In the genomic region with DNA sequence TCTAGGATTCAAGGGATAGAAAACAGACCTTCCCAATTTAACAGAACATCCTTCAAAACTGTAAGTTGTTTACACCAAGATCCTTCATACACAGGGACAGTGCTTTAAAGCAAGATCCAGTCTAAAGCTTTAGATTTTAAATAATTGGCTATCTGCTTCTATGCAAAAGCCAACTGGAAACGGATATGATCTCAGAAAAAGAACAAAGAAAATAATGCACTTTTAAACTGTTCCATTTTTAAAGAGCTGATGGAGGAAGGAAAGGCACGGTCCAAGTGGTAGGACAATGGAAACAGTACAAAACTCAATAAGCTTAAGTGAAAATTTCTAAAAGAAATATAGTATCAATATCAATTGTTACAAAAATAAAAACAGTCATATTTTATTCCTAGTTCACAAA, we compare ENCODE assay signal across 1 cellular context.
TF ChIP-seq lines count a peak whose summit lies in the region.

No MANE protein-coding gene starts in this region.

TF ChIP-seq in HepG2, 621 proteins besides CTCF, POLR2A, EP300 and RAD21:
- TF ChIP-seq XBP1 (CRISPR knock-in tag; IDR thresholded peaks at IDR 0.05) (no peak), GATAD1 (CRISPR knock-in tag; IDR thresholded peaks at IDR 0.05) (no peak), MAFK (conservative IDR thresholded peaks at IDR 0.05 in 1 of 2, IDR thresholded peaks at IDR 0.05 in 1 of 2; ENCODE audit: low read length in 2 of 2) (no peak), SOX5 (CRISPR knock-in tag; IDR thresholded peaks at IDR 0.05; ENCODE audit: borderline replicate concordance) (no peak), PHF5A (CRISPR knock-in tag; IDR thresholded peaks at IDR 0.05; ENCODE audit: low read depth, unreplicated experiment) (no peak), ZNF589 (CRISPR knock-in tag; conservative IDR thresholded peaks at IDR 0.05) (no peak), ZNF230 (CRISPR knock-in tag; IDR thresholded peaks at IDR 0.05) (no peak), CCAR2 (optimal IDR thresholded peaks at IDR 0.05; ENCODE audit: low read depth, low read length) (no peak)
- TF ChIP-seq, protein P1, sequence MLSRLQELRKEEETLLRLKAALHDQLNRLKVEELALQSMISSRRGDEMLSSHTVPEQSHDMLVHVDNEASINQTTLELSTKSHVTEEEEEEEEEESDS (CRISPR knock-in tag; IDR thresholded peaks at IDR 0.05; ENCODE audit: borderline replicate concordance) = no peak
